Comparison of ENCODE assay signal across 12 cellular contexts in the genomic region with DNA sequence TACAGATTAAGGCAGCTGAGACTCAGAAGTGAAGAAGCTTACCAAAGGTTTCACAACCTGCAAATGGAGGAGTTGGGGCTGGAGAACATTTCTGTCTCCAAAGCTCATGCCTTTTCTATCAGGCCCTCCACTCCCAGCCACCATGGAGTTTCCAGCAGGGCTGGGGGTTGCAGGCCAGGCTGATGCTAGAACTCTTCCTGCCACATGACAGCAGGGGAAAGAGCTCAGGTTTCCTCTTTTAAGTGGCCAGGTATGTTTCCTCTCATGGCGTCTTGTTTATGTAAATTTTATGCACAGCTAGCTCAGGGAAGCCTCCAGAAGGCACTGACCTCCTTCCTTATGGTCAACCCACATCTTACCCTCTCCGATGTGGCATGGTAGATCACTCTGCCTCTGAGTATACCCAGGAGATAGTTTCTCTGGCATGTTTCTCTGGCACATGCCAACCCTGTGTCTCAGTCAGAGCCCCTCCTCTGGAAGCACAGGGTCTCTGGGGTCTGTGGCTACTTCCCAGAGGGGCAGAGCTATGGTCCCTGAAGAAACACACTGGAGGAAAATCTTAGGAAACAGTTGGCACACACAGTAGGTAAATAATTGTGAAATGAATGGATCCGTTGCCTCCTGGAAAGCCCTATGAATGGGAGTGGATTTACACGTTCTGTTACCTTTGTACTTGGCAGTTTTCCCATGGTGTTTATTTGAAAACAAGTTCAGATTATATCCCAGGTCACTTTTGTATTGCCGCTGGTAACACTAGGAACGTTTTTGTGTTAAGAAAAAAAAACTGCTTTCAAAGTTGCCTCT. TPM values are rescaled to one million over a fixed set of nuclear protein-coding genes. Genes with fewer than 3 reads are reported as not detected.
DNase-seq lines count a peak whose midpoint lies in the region; ATAC-seq and TF ChIP-seq lines count a peak whose summit lies in the region.
"Had no signal": no experiment of that assay in that cellular context is flagged by ENCODE, and none has a peak within 500 bp of the region (broad histone marks: within the 10 kb centered on the region; RNA-seq: fewer than 3 reads in every experiment).

No MANE protein-coding gene starts in this region.

- no peak overlapping the region for H3K4me3 ChIP-seq in gastroesophageal sphincter
- peak overlapping the region; percentile 28 for H3K4me3 ChIP-seq in smooth muscle cell
- no peak overlapping the region for H3K4me3 ChIP-seq in gastrocnemius medialis
- H3K4me3 ChIP-seq: spleen had no signal

- H3K27me3 Mint-ChIP-seq in activated CD4-positive, alpha-beta T cell treated with anti-CD3 and anti-CD28 coated beads for 36 hours: no peaks in the 10 kb centered on the region
- H3K27me3 Mint-ChIP-seq: activated B cell treated with CpG ODN at 0.5 μM for 24 hours had no signal

- peak overlapping the region; percentile 55 for H3K27ac Mint-ChIP-seq in activated CD4-positive, alpha-beta T cell treated with anti-CD3 and anti-CD28 coated beads for 36 hours
- H3K27ac Mint-ChIP-seq: activated B cell treated with CpG ODN at 0.5 μM for 24 hours had no signal

- no peak overlapping the region for H2AFZ ChIP-seq in smooth muscle cell (ENCODE audit: low read depth)

- H3K9me3 ChIP-seq in gastroesophageal sphincter (no peaks in the 10 kb centered on the region), smooth muscle cell (replicated peaks; ENCODE audit: low read depth) (no peaks in the 10 kb centered on the region), gastrocnemius medialis (no peaks in the 10 kb centered on the region)
- H3K9me3 ChIP-seq: spleen had no signal

- H3K36me3 ChIP-seq in gastroesophageal sphincter (no peaks in the 10 kb centered on the region), smooth muscle cell (ENCODE audit: low read depth) (no peaks in the 10 kb centered on the region), gastrocnemius medialis (no peaks in the 10 kb centered on the region)

- in situ Hi-C loops in gastrocnemius medialis (cut with MboI; ENCODE audit: low sequenced_read_pairs in 4 of 4): loop anchor here in 3 of 4 donors (10.0 kb wide), 1 partner anchor 99 kb away; no protein-coding TSS in a partner anchor

- H3K4me2 ChIP-seq in smooth muscle cell: peak overlapping the region; percentile 80

- CTCF ChIA-PET in activated CD4-positive, alpha-beta T cell treated with anti-CD3 and anti-CD28 coated beads for 36 hours (lab: Charles Lee): interaction anchor here (0.6 to 1.0 kb wide), 4 partner anchors 11 to 144 kb away, joined by 3 to 4 read pairs (median 3); no protein-coding TSS in a partner anchor
- CTCF ChIA-PET in RWPE1 (lab: Yijun Ruan, JAX): no interaction called here

- WGBS in gastroesophageal sphincter (ENCODE audit: low coverage in 1 of 2), 2 donors: 30 to 33% methylated on average over 3 to 5 of the region's 6 CpGs
- WGBS in smooth muscle cell (ENCODE audit: low lambda C conversion rate): 80% methylated on average over 6 of the region's 6 CpGs

- H3K4me3 Mint-ChIP-seq in activated CD4-positive, alpha-beta T cell treated with anti-CD3 and anti-CD28 coated beads for 36 hours: no peak overlapping the region
- H3K4me3 Mint-ChIP-seq: activated B cell treated with CpG ODN at 0.5 μM for 24 hours had no signal

- no peak for ATAC-seq in activated CD4-positive, alpha-beta T cell treated with anti-CD3 and anti-CD28 coated beads for 36 hours
- ATAC-seq in gastroesophageal sphincter (no peak), gastrocnemius medialis (no peak)

- peaks cover 24% of the 10 kb centered on the region for H4K20me1 ChIP-seq in smooth muscle cell (ENCODE audit: low read depth)

- peaks cover 3% of the 10 kb centered on the region for H3K36me3 Mint-ChIP-seq in activated CD4-positive, alpha-beta T cell treated with anti-CD3 and anti-CD28 coated beads for 36 hours (ENCODE audit: low read depth)

- TF ChIP-seq POLR2A in gastroesophageal sphincter (IDR thresholded peaks at IDR 0.05) (no peak), gastrocnemius medialis (IDR thresholded peaks at IDR 0.05) (no peak)

- no peaks in the 10 kb centered on the region for H3K9me3 Mint-ChIP-seq in activated CD4-positive, alpha-beta T cell treated with anti-CD3 and anti-CD28 coated beads for 36 hours (ENCODE audit: low read depth)
- H3K9me3 Mint-ChIP-seq: activated B cell treated with CpG ODN at 0.5 μM for 24 hours had no signal

- TF ChIP-seq CTCF in RWPE1 (conservative IDR thresholded peaks at IDR 0.05; ENCODE audit: low read depth) (no peak), gastroesophageal sphincter (IDR thresholded peaks at IDR 0.05) (no peak), smooth muscle cell (IDR thresholded peaks at IDR 0.05; ENCODE audit: borderline replicate concordance, insufficient read depth, poor library complexity, severe bottlenecking) (no peak), gastrocnemius medialis (IDR thresholded peaks at IDR 0.05 in 4 of 5, conservative IDR thresholded peaks at IDR 0.05 in 1 of 5) (no peak)

- POLR2A ChIA-PET in activated CD4-positive, alpha-beta T cell treated with anti-CD3 and anti-CD28 coated beads for 36 hours (lab: Charles Lee): interaction anchor here (0.9 kb wide), 1 partner anchor 14 kb away, joined by 3 read pairs; no protein-coding TSS in a partner anchor
- POLR2A ChIA-PET in RWPE1 (lab: Yijun Ruan, JAX; ENCODE audit: low non-redundant PET): no interaction called here

- H3K79me2 ChIP-seq in smooth muscle cell (ENCODE audit: low read depth): no peaks in the 10 kb centered on the region

- H3K27ac ChIP-seq in RWPE1 (peak overlapping the region; percentile 26; the same call in 1 of the 2 replicates), gastroesophageal sphincter (peak overlapping the region; percentile 39 to 75 (median 64)), smooth muscle cell (ENCODE audit: low read depth) (peak overlapping the region; percentile 66), gastrocnemius medialis (no peak overlapping the region)

- no peaks in the 10 kb centered on the region for H3F3A ChIP-seq in smooth muscle cell (ENCODE audit: low read depth)

- no peak for TF ChIP-seq EP300 in gastroesophageal sphincter (IDR thresholded peaks at IDR 0.05)

- H3K4me1 ChIP-seq in gastroesophageal sphincter (peaks cover 0 to 22% (median 0%) of the 10 kb centered on the region in 3 donors), smooth muscle cell (ENCODE audit: low read depth) (peaks cover 15% of the 10 kb centered on the region), gastrocnemius medialis (peaks cover 0 to 4% of the 10 kb centered on the region in 2 donors)

- intact Hi-C loops in activated CD4-positive, alpha-beta T cell treated with anti-CD3 and anti-CD28 coated beads for 36 hours (cut with DNase I, micrococcal nuclease): loop anchor here in 1 of 2 experiments (10.0 kb wide), 1 partner anchor 229 kb away; no protein-coding TSS in a partner anchor
- intact Hi-C loops in gastrocnemius medialis (cut with DNase I; ENCODE audit: low total_unique reads): no loop called here

- H3K4me1 Mint-ChIP-seq in activated CD4-positive, alpha-beta T cell treated with anti-CD3 and anti-CD28 coated beads for 36 hours: peaks cover 45% of the 10 kb centered on the region

- DNase-seq in activated CD4-positive, alpha-beta T cell treated with anti-CD3 and anti-CD28 coated beads for 36 hours: no peak
- DNase-seq in activated CD4-positive, alpha-beta T cell treated with anti-CD3 and anti-CD28 coated beads for 48 hours: no peak
- DNase-seq in RWPE1 (ENCODE audit: low spot score) (no peak), smooth muscle cell (lab: John Stamatoyannopoulos, UW; ENCODE audit: unreplicated experiment) (no peak), NCI-H187 (lab: John Stamatoyannopoulos, UW) (no peak), gastrocnemius medialis (no peak), SKM-1 (lab: John Stamatoyannopoulos, UW; ENCODE audit: unreplicated experiment) (no peak)
- DNase-seq: activated B cell treated with CpG ODN at 0.5 μM for 24 hours, AML-193, left ventricle myocardium superior, spleen had no signal

- H3K27me3 ChIP-seq in gastroesophageal sphincter (no peaks in the 10 kb centered on the region), smooth muscle cell (ENCODE audit: low read depth) (no peaks in the 10 kb centered on the region), gastrocnemius medialis (no peaks in the 10 kb centered on the region)
- H3K27me3 ChIP-seq: spleen had no signal

- no peak overlapping the region for H3K9ac ChIP-seq in smooth muscle cell (ENCODE audit: low read depth)

RNA-seq across cellular contexts. Expression of gene PDK3, which starts 28.9 kb away (rescaled TPM):
- total RNA-seq in activated CD4-positive, alpha-beta T cell treated with anti-CD3 and anti-CD28 coated beads for 36 hours: 10 to 100 TPM; 47.4 to 47.7 TPM
- total RNA-seq in gastroesophageal sphincter (10 to 100 TPM; 51.8 to 77.0 (median 68.4) TPM), smooth muscle cell (30.7 and 48.2 TPM in 2 replicates), gastrocnemius medialis (1 to 10 TPM; 1.8 to 4.5 (median 2.7) TPM)
- polyA plus RNA-seq in smooth muscle cell: 23.1 and 27.1 TPM in 2 replicates

Comparison
In these comparisons a context has a peak if more than half of its experiments do, and no peak if none do; other contexts are left out.
1. H3K27ac ChIP-seq: peak in RWPE1 (single experiment), gastroesophageal sphincter (4 of 4) and smooth muscle cell (single experiment); none in gastrocnemius medialis (0 of 4).